ENCODE assay signal across 19 cellular contexts in genomic region chr13:36310417-36311108, GRCh38. TPM values are rescaled to one million over a fixed set of nuclear protein-coding genes. Genes with fewer than 3 reads are reported as not detected.
DNase-seq lines count a peak whose midpoint lies in the region; ATAC-seq and TF ChIP-seq lines count a peak whose summit lies in the region.
"Had no signal": no experiment of that assay in that cellular context is flagged by ENCODE, and none has a peak within 500 bp of the region (broad histone marks: within the 10 kb centered on the region; RNA-seq: fewer than 3 reads in every experiment).

No MANE protein-coding gene starts in this region.

- intact Hi-C loops in psoas muscle (cut with DNase I), result no loop called here

- H3K4me3 ChIP-seq in psoas muscle, result no peak overlapping the region

- no peaks in the 10 kb centered on the region for H3K27me3 Mint-ChIP-seq in activated T-helper 17 cell treated with anti-CD3 and anti-CD28 coated beads, Interleukin-2, amount 50 U/mL, for 72 hours
- H3K27me3 Mint-ChIP-seq: activated naive CD8-positive, alpha-beta T cell treated with anti-CD3 and anti-CD28 coated beads, Interleukin-2, amount 50 U/mL, for 24 hours; IgD-negative memory B cell had no signal

- no peak overlapping the region for H3K27ac ChIP-seq in psoas muscle

- DNase-seq in psoas muscle (no peak), medulla oblongata (ENCODE audit: extremely low spot score) (no peak), NCI-H446 treated with DMSO at 0.1 percent for 48 hours (lab: John Stamatoyannopoulos, UW) (no peak), retina (no peak)
- DNase-seq: activated CD4-positive, alpha-beta T cell treated with anti-CD3 and anti-CD28 coated beads, Interleukin-2, amount 50 U/mL, for 48 hours; activated naive CD8-positive, alpha-beta T cell treated with anti-CD3 and anti-CD28 coated beads, Interleukin-2, amount 50 U/mL, for 24 hours; activated T-cell treated with anti-CD3 and anti-CD28 coated beads, Interleukin-2, amount 50 U/mL, for 48 hours; caudate nucleus; effector memory CD4-positive, alpha-beta T cell; NCI-H2107; NCI-H69; nucleus accumbens; stimulated activated CD4-positive, alpha-beta T cell treated with anti-CD3 and anti-CD28 coated beads, Interleukin-2, amount 100 ng/mL, for 24 hours had no signal

- WGBS in psoas muscle, 3 donors, result 90 to 93% (median 91%) methylated on average over 7 of the region's 7 CpGs

- ATAC-seq in GM18870 (IDR thresholded peaks at IDR 0.05; ENCODE audit: unreplicated experiment) (peak; percentile 59), HG02885 (IDR thresholded peaks at IDR 0.05; ENCODE audit: poor library complexity, unreplicated experiment) (peak; percentile 84), psoas muscle (peak in 3 of 4 donors; percentile 30 to 79 (median 34))
- ATAC-seq in activated T-helper 17 cell treated with anti-CD3 and anti-CD28 coated beads, Interleukin-2, amount 50 U/mL, for 72 hours (replicated peaks), result peak; percentile 64
- ATAC-seq: activated naive CD8-positive, alpha-beta T cell treated with anti-CD3 and anti-CD28 coated beads, Interleukin-2, amount 50 U/mL, for 24 hours; Panc1; sciatic nerve had no signal

- no peaks in the 10 kb centered on the region for H3K4me1 ChIP-seq in psoas muscle

- no peaks in the 10 kb centered on the region for H3K27me3 ChIP-seq in psoas muscle (ENCODE audit: insufficient read depth in 3 of 3, low read length in 2 of 3)

- no peak for TF ChIP-seq CTCF in psoas muscle (IDR thresholded peaks at IDR 0.05)

- H3K36me3 ChIP-seq in psoas muscle (ENCODE audit: insufficient read depth in 1 of 2, low read depth in 1 of 2), result peaks cover 3 to 90% of the 10 kb centered on the region in 2 donors

- peak overlapping the region; percentile 65 for H3K27ac Mint-ChIP-seq in activated T-helper 17 cell treated with anti-CD3 and anti-CD28 coated beads, Interleukin-2, amount 50 U/mL, for 72 hours
- H3K27ac Mint-ChIP-seq: activated naive CD8-positive, alpha-beta T cell treated with anti-CD3 and anti-CD28 coated beads, Interleukin-2, amount 50 U/mL, for 24 hours; IgD-negative memory B cell had no signal

- no peaks in the 10 kb centered on the region for H3K9me3 Mint-ChIP-seq in activated T-helper 17 cell treated with anti-CD3 and anti-CD28 coated beads, Interleukin-2, amount 50 U/mL, for 72 hours
- H3K9me3 Mint-ChIP-seq: activated naive CD8-positive, alpha-beta T cell treated with anti-CD3 and anti-CD28 coated beads, Interleukin-2, amount 50 U/mL, for 24 hours had no signal

- no peak overlapping the region for H3K4me3 Mint-ChIP-seq in activated T-helper 17 cell treated with anti-CD3 and anti-CD28 coated beads, Interleukin-2, amount 50 U/mL, for 72 hours
- H3K4me3 Mint-ChIP-seq: activated naive CD8-positive, alpha-beta T cell treated with anti-CD3 and anti-CD28 coated beads, Interleukin-2, amount 50 U/mL, for 24 hours; IgD-negative memory B cell had no signal

- H3K9me3 ChIP-seq in psoas muscle, result no peaks in the 10 kb centered on the region

- H3K4me1 Mint-ChIP-seq in activated T-helper 17 cell treated with anti-CD3 and anti-CD28 coated beads, Interleukin-2, amount 50 U/mL, for 72 hours, result peaks cover 8% of the 10 kb centered on the region
- H3K4me1 Mint-ChIP-seq: activated naive CD8-positive, alpha-beta T cell treated with anti-CD3 and anti-CD28 coated beads, Interleukin-2, amount 50 U/mL, for 24 hours; IgD-negative memory B cell had no signal

- peaks cover 78% of the 10 kb centered on the region for H3K36me3 Mint-ChIP-seq in activated T-helper 17 cell treated with anti-CD3 and anti-CD28 coated beads, Interleukin-2, amount 50 U/mL, for 72 hours (ENCODE audit: low read depth)
- H3K36me3 Mint-ChIP-seq: IgD-negative memory B cell had no signal

RNA-seq across cellular contexts. Expression of gene CCDC169, which starts 12.9 kb away (rescaled TPM):
- total RNA-seq in activated T-helper 17 cell treated with anti-CD3 and anti-CD28 coated beads, Interleukin-2, amount 50 U/mL, for 72 hours, result 1 to 10 TPM; 1.1 to 2.7 TPM
- 1 to 10 TPM in 2 of 4 donors, under 1 TPM in 2; 0.48 to 3.5 (median 1.4) TPM for total RNA-seq in psoas muscle
- polyA plus RNA-seq in psoas muscle, result under 1 TPM in 2 of 3 donors, not detected in 1; 0.17 to 0.29 TPM
- polyA plus RNA-seq: IgD-negative memory B cell had no signal

RNA-seq across cellular contexts. Expression of gene SPART, which starts 35.6 kb away (rescaled TPM):
- 10 to 100 TPM; 27.9 to 36.0 TPM for total RNA-seq in activated T-helper 17 cell treated with anti-CD3 and anti-CD28 coated beads, Interleukin-2, amount 50 U/mL, for 72 hours
- 10 to 100 TPM; 41.0 to 51.3 (median 45.4) TPM for total RNA-seq in psoas muscle
- 100 to 1,000 TPM in 1 of 3 donors, 10 to 100 TPM in 2; 29.2 to 103 (median 35.3) TPM for polyA plus RNA-seq in psoas muscle

Comparison
In these comparisons a context has a peak if more than half of its experiments do, and no peak if none do; other contexts are left out.
1. ATAC-seq: peak in every context shown above with its lines; median percentile 84 in HG02885; 64 in activated T-helper 17 cell treated with anti-CD3 and anti-CD28 coated beads, Interleukin-2, amount 50 U/mL, for 72 hours; 59 in GM18870; 34 in psoas muscle.